ENCODE assay signal across 21 cellular contexts in genomic region chr5:21424907-21425306, GRCh38.
"Had no signal": no experiment of that assay in that cellular context is flagged by ENCODE, and none has a peak within 500 bp of the region (broad histone marks: within the 10 kb centered on the region; RNA-seq: fewer than 3 reads in every experiment).

No MANE protein-coding gene starts in this region.

- H3K27ac ChIP-seq: dorsolateral prefrontal cortex, epithelial cell of prostate, gastrocnemius medialis, neural progenitor cell, parathyroid adenoma, right lobe of liver, thoracic aorta, vagina had no signal

- H3K27me3 ChIP-seq: dorsolateral prefrontal cortex, gastrocnemius medialis, neural progenitor cell, right lobe of liver, vagina had no signal

- ATAC-seq: esophagus mucosa; gastrocnemius medialis; left ventricle myocardium superior; naive thymus-derived CD4-positive, alpha-beta T cell; right lobe of liver; stimulated activated naive B cell treated with anti-CD40 and anti-IgM and Interleukin-4, amounts not matched to agents 10 μg/mL and 1 μg/mL and 100 μg/mL, for 72 hours had no signal

- H3K4me2 ChIP-seq: neural progenitor cell had no signal

- DNase-seq: dorsolateral prefrontal cortex; effector CD4-positive, alpha-beta T cell; endodermal cell; foreskin fibroblast; gastrocnemius medialis; head of caudate nucleus; left ventricle myocardium superior; naive thymus-derived CD4-positive, alpha-beta T cell; right lobe of liver; small intestine; stimulated activated CD4-positive, alpha-beta T cell treated with anti-CD3 and anti-CD28 coated beads, Interleukin-15, amount 100 ng/mL, for 24 hours; stimulated activated CD4-positive, alpha-beta T cell treated with anti-CD3 and anti-CD28 coated beads, Interleukin-2, amount 100 ng/mL, for 48 hours; stimulated activated naive B cell treated with anti-CD40 and anti-IgM and Interleukin-4, amounts not matched to agents 10 μg/mL and 1 μg/mL and 100 μg/mL, for 72 hours; trophoblast cell had no signal

- H3K79me2 ChIP-seq: parathyroid adenoma had no signal

- H3K4me3 ChIP-seq: dorsolateral prefrontal cortex, gastrocnemius medialis, lung, neural progenitor cell, right lobe of liver, thoracic aorta, vagina had no signal

- H3K4me1 ChIP-seq: gastrocnemius medialis, neural progenitor cell, parathyroid adenoma, right lobe of liver, vagina had no signal

- H3K36me3 ChIP-seq: gastrocnemius medialis, neural progenitor cell, right lobe of liver, thoracic aorta, vagina had no signal

- H2AFZ ChIP-seq: neural progenitor cell, parathyroid adenoma had no signal

- H3K9me3 ChIP-seq: gastrocnemius medialis, right lobe of liver, thoracic aorta, vagina had no signal

- H3K9ac ChIP-seq: neural progenitor cell, parathyroid adenoma had no signal
